Comparison of ENCODE assay signal across 2 cellular contexts in the genomic region with DNA sequence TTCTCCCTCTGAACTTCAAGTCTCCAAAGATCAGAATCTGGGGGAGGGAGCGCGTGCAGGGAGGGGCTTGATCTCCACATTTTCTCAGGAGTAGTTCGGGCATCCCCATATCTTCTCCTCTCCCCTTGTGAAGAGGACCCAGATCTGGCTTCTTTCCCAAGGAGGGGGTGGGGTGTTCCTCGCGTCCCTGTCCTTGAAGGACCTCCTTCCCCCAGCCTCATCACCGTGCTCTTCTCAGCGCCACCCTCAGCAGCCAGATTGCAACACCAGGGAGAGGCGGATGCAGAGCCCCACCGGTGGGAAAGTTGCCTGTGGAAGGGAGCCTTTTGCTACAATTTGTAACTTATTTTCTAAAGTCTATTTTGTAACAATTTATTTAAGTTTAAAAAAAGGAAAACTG.
TF ChIP-seq lines count a peak whose summit lies in the region.

No MANE protein-coding gene starts in this region.

TF ChIP-seq in IMR-90, 13 proteins besides CTCF, POLR2A, EP300 and RAD21:
- TF ChIP-seq MXI1 (IDR thresholded peaks at IDR 0.05; ENCODE audit: borderline replicate concordance, low read depth, low read length) (no peak), CEBPB (IDR thresholded peaks at IDR 0.05; ENCODE audit: low read depth, low read length) (peak; percentile 3; the same call in 1 of the 2 replicates), SMC3 (IDR thresholded peaks at IDR 0.05; ENCODE audit: low read depth, low read length) (no peak)

TF ChIP-seq in K562, 482 proteins besides CTCF, POLR2A, EP300 and RAD21:
- peak; percentile 87 for TF ChIP-seq CEBPB (tag; IDR thresholded peaks at IDR 0.05)
- no peak for TF ChIP-seq SRSF3 (IDR thresholded peaks at IDR 0.05; ENCODE audit: insufficient read depth, low read length)
- peak; percentile 2 for TF ChIP-seq POLR2B (IDR thresholded peaks at IDR 0.05; ENCODE audit: low read depth, partially characterized antibody)
- TF ChIP-seq CXXC5 (CRISPR knock-in tag; IDR thresholded peaks at IDR 0.05), result 0 out of 2 replicates have a peak, but pooled peaks have one; percentile 26
- peak; percentile 61 for TF ChIP-seq NFIC (IDR thresholded peaks at IDR 0.05)
